In genomic region chr16:4475880-4476790, GRCh38 we compare ENCODE assay signal across 1 cellular context.
TF ChIP-seq lines count a peak whose summit lies in the region.

A gene with protein sequence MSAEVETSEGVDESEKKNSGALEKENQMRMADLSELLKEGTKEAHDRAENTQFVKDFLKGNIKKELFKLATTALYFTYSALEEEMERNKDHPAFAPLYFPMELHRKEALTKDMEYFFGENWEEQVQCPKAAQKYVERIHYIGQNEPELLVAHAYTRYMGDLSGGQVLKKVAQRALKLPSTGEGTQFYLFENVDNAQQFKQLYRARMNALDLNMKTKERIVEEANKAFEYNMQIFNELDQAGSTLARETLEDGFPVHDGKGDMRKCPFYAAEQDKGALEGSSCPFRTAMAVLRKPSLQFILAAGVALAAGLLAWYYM (plus strand): TSS chr16:4476398. CDS start chr16:4505525, 29,127 bp downstream.

TF ChIP-seq in HepG2, 621 proteins besides CTCF, POLR2A, EP300 and RAD21 (continued from another document and continues in another):
- TF ChIP-seq, protein P1, sequence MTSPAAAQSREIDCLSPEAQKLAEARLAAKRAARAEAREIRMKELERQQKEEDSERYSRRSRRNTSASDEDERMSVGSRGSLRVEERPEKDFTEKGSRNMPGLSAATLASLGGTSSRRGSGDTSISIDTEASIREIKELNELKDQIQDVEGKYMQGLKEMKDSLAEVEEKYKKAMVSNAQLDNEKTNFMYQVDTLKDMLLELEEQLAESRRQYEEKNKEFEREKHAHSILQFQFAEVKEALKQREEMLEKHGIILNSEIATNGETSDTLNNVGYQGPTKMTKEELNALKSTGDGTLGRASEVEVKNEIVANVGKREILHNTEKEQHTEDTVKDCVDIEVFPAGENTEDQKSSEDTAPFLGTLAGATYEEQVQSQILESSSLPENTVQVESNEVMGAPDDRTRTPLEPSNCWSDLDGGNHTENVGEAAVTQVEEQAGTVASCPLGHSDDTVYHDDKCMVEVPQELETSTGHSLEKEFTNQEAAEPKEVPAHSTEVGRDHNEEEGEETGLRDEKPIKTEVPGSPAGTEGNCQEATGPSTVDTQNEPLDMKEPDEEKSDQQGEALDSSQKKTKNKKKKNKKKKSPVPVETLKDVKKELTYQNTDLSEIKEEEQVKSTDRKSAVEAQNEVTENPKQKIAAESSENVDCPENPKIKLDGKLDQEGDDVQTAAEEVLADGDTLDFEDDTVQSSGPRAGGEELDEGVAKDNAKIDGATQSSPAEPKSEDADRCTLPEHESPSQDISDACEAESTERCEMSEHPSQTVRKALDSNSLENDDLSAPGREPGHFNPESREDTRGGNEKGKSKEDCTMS (CRISPR knock-in tag; conservative IDR thresholded peaks at IDR 0.05) = no peak
- TF ChIP-seq ZNF615 (CRISPR knock-in tag; IDR thresholded peaks at IDR 0.05; ENCODE audit: borderline replicate concordance) (no peak), ZIK1 (CRISPR knock-in tag; IDR thresholded peaks at IDR 0.05; ENCODE audit: borderline replicate concordance, low read depth) (peak; percentile 82; the same call in 1 of the 2 replicates), TOPORS (CRISPR knock-in tag; IDR thresholded peaks at IDR 0.05) (peak; percentile 93), SYNCRIP (IDR thresholded peaks at IDR 0.05; ENCODE audit: insufficient read depth, low read depth, low read length) (no peak), ZNF33B (CRISPR knock-in tag; IDR thresholded peaks at IDR 0.05) (0 out of 2 replicates have a peak, but pooled peaks have one; percentile 82), TFE3 (CRISPR knock-in tag; IDR thresholded peaks at IDR 0.05) (peak; percentile 70; the same call in 1 of the 2 replicates), ARHGAP35 (CRISPR knock-in tag; IDR thresholded peaks at IDR 0.05; ENCODE audit: borderline replicate concordance) (peak; percentile 47; the same call in 1 of the 2 replicates), PPARG (CRISPR knock-in tag; conservative IDR thresholded peaks at IDR 0.05) (no peak), EHMT2 (IDR thresholded peaks at IDR 0.05; ENCODE audit: borderline replicate concordance, low read depth, low read length) (no peak), NCOA2 (CRISPR knock-in tag; IDR thresholded peaks at IDR 0.05) (no peak; the same call in 1 of the 2 replicates), FOXP4 (CRISPR knock-in tag; IDR thresholded peaks at IDR 0.05) (0 out of 2 replicates have a peak, but pooled peaks have one; percentile 27), CHD4 (IDR thresholded peaks at IDR 0.05; ENCODE audit: borderline replicate concordance, low read length) (no peak), IRF9 (CRISPR knock-in tag; IDR thresholded peaks at IDR 0.05; ENCODE audit: borderline replicate concordance) (peak; percentile 90), PREB (CRISPR knock-in tag; IDR thresholded peaks at IDR 0.05) (no peak), FOXO1 (CRISPR knock-in tag; IDR thresholded peaks at IDR 0.05) (peak; percentile 32; the same call in 1 of the 2 replicates), PRDM10 (CRISPR knock-in tag; IDR thresholded peaks at IDR 0.05; ENCODE audit: low read depth) (peak; percentile 87), BRCA1 (CRISPR knock-in tag; IDR thresholded peaks at IDR 0.05) (no peak; the same call in 1 of the 2 replicates), PTBP1 (IDR thresholded peaks at IDR 0.05; ENCODE audit: low read depth, low read length, poor library complexity, severe bottlenecking) (no peak), BCL6 (CRISPR knock-in tag; IDR thresholded peaks at IDR 0.05) (peak; percentile 56; the same call in 1 of the 2 replicates), ZKSCAN8 (CRISPR knock-in tag; IDR thresholded peaks at IDR 0.05; ENCODE audit: borderline replicate concordance) (peak; percentile 74; the same call in 1 of the 2 replicates), ZNF468 (CRISPR knock-in tag; IDR thresholded peaks at IDR 0.05) (no peak), ZNF207 (IDR thresholded peaks at IDR 0.05; ENCODE audit: borderline replicate concordance) (no peak), MTA1 (CRISPR knock-in tag; IDR thresholded peaks at IDR 0.05; ENCODE audit: borderline replicate concordance) (no peak), ZNF781 (CRISPR knock-in tag; IDR thresholded peaks at IDR 0.05; ENCODE audit: borderline replicate concordance, not compliant biosample characterization) (no peak), ARID4A (CRISPR knock-in tag; IDR thresholded peaks at IDR 0.05; ENCODE audit: borderline replicate concordance) (peak; percentile 97), TRIM24 (CRISPR knock-in tag; IDR thresholded peaks at IDR 0.05) (no peak), FLYWCH1 (CRISPR knock-in tag; IDR thresholded peaks at IDR 0.05) (no peak), ETV6 (CRISPR knock-in tag; conservative IDR thresholded peaks at IDR 0.05) (peak; percentile 71), FOXC1 (CRISPR knock-in tag; IDR thresholded peaks at IDR 0.05; ENCODE audit: borderline replicate concordance) (peak; percentile 80), PRMT3 (CRISPR knock-in tag; IDR thresholded peaks at IDR 0.05; ENCODE audit: borderline replicate concordance, low read depth) (peak; percentile 54; the same call in 1 of the 2 replicates), HIVEP1 (CRISPR knock-in tag; IDR thresholded peaks at IDR 0.05) (no peak), ZFP90 (CRISPR knock-in tag; IDR thresholded peaks at IDR 0.05; ENCODE audit: borderline replicate concordance) (no peak; the same call in 1 of the 2 replicates), ZBTB38 (CRISPR knock-in tag; IDR thresholded peaks at IDR 0.05) (peak; percentile 96)
- TF ChIP-seq, protein P2, sequence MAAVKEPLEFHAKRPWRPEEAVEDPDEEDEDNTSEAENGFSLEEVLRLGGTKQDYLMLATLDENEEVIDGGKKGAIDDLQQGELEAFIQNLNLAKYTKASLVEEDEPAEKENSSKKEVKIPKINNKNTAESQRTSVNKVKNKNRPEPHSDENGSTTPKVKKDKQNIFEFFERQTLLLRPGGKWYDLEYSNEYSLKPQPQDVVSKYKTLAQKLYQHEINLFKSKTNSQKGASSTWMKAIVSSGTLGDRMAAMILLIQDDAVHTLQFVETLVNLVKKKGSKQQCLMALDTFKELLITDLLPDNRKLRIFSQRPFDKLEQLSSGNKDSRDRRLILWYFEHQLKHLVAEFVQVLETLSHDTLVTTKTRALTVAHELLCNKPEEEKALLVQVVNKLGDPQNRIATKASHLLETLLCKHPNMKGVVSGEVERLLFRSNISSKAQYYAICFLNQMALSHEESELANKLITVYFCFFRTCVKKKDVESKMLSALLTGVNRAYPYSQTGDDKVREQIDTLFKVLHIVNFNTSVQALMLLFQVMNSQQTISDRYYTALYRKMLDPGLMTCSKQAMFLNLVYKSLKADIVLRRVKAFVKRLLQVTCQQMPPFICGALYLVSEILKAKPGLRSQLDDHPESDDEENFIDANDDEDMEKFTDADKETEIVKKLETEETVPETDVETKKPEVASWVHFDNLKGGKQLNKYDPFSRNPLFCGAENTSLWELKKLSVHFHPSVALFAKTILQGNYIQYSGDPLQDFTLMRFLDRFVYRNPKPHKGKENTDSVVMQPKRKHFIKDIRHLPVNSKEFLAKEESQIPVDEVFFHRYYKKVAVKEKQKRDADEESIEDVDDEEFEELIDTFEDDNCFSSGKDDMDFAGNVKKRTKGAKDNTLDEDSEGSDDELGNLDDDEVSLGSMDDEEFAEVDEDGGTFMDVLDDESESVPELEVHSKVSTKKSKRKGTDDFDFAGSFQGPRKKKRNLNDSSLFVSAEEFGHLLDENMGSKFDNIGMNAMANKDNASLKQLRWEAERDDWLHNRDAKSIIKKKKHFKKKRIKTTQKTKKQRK (IDR thresholded peaks at IDR 0.05; ENCODE audit: low read length) = no peak
